In the genomic region with DNA sequence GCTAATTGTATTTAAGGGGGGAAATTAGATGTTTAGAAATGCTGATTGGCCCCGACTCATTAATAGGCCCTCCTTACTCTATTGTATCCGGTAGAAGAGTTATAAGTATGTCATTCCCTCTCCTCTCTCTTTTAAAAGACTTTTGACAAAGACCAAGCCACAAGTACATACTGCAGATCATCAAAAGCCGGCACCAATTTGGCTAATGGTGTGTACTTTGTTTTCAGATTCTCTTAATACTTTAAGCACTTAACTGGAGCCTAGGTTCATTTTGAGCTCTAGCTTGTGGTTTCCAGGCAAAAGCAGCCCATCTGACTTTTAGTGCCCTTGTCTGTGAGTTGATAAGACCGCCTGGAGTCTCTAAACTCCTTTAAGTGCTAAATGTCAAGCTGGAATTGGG, we compare ENCODE assay signal across 23 cellular contexts.
A peak's percentile ranks its signal among the peaks of the same experiment; 100 is the strongest.
DNase-seq lines count a peak whose midpoint lies in the region; ATAC-seq and TF ChIP-seq lines count a peak whose summit lies in the region.
"Had no signal": no experiment of that assay in that cellular context is flagged by ENCODE, and none has a peak within 500 bp of the region (broad histone marks: within the 10 kb centered on the region; RNA-seq: fewer than 3 reads in every experiment).

No MANE protein-coding gene starts in this region.

- no peak overlapping the region for H3K9ac ChIP-seq in neuronal stem cell (ENCODE audit: low read depth, low read length, poor library complexity)

- no CpG with 5 or more reads among the region's 4 CpGs for WGBS in neuronal stem cell (ENCODE audit: extremely low coverage in 2 of 2, insufficient read length in 2 of 2, insufficient replicate concordance in 1 of 2), 2 donors

- H2AK5ac ChIP-seq in neuronal stem cell (ENCODE audit: low read depth, low read length) = no peak overlapping the region

- no peak overlapping the region for H2BK5ac ChIP-seq in neuronal stem cell (ENCODE audit: low read length)

- DNase-seq in H7 = peak; percentile 21
- DNase-seq in NCI-H2107 (lab: John Stamatoyannopoulos, UW) = peak; percentile 28
- peak; percentile 11 for DNase-seq in WERI-Rb-1
- DNase-seq in neuronal stem cell (ENCODE audit: low spot score) = no peak
- DNase-seq in ureter (ENCODE audit: low spot score) = no peak
- DNase-seq in stimulated activated naive B cell treated with anti-CD40 and anti-IgM and Interleukin-4, amounts not matched to agents 10 μg/mL and 1 μg/mL and 100 μg/mL, for 72 hours = no peak
- DNase-seq: activated CD8-positive, alpha-beta T cell treated with anti-CD3 and anti-CD28 coated beads for 36 hours; activated naive CD4-positive, alpha-beta T cell treated with anti-CD3 and anti-CD28 coated beads for 36 hours; activated T-cell treated with anti-CD3 and anti-CD28 coated beads, Interleukin-2, amount 50 U/mL, for 1 hour; anterior cingulate cortex; CD4-positive, CD25-positive, alpha-beta regulatory T cell; cerebellar nuclear complex; NCI-H2029 treated with DMSO at 0.1 percent for 48 hours; NCI-H524; SIG-M5; stimulated activated CD4-positive, alpha-beta T cell treated with anti-CD3 and anti-CD28 coated beads, Interleukin-4, amount 100 ng/mL, for 1 hour; tibial artery had no signal

- H3K9me3 Mint-ChIP-seq in stimulated activated naive B cell treated with anti-CD40 and anti-IgM and Interleukin-4, amounts not matched to agents 10 μg/mL and 1 μg/mL and 100 μg/mL, for 72 hours = peaks cover 0 to 2% of the 10 kb centered on the region in 2 donors
- H3K9me3 Mint-ChIP-seq: activated CD8-positive, alpha-beta T cell treated with anti-CD3 and anti-CD28 coated beads for 36 hours; activated naive CD4-positive, alpha-beta T cell treated with anti-CD3 and anti-CD28 coated beads for 36 hours; stimulated activated naive CD8-positive, alpha-beta T cell treated with anti-CD3 and anti-CD28 coated beads, Interleukin-15, Interleukin-2, amounts not matched to agents 100 ng/mL and 50 ng/mL, for 24 hours had no signal

- H2BK15ac ChIP-seq in neuronal stem cell (ENCODE audit: low read length) = no peak overlapping the region

- no peak for TF ChIP-seq CTCF in WERI-Rb-1 (IDR thresholded peaks at IDR 0.05; ENCODE audit: low read depth, low read length)

- H4K91ac ChIP-seq in neuronal stem cell (ENCODE audit: low read depth, low read length, poor library complexity) = no peak overlapping the region

- H3K14ac ChIP-seq in neuronal stem cell (ENCODE audit: low read length) = no peak overlapping the region

- H3K4me2 ChIP-seq in neuronal stem cell (ENCODE audit: insufficient read depth, low read length, poor library complexity, severe bottlenecking) = no peak overlapping the region

- H3K27ac Mint-ChIP-seq in stimulated activated naive B cell treated with anti-CD40 and anti-IgM and Interleukin-4, amounts not matched to agents 10 μg/mL and 1 μg/mL and 100 μg/mL, for 72 hours = no peak overlapping the region
- H3K27ac Mint-ChIP-seq: activated CD8-positive, alpha-beta T cell treated with anti-CD3 and anti-CD28 coated beads for 36 hours; activated naive CD4-positive, alpha-beta T cell treated with anti-CD3 and anti-CD28 coated beads for 36 hours; CD4-positive, CD25-positive, alpha-beta regulatory T cell; IgD-negative memory B cell; stimulated activated naive CD8-positive, alpha-beta T cell treated with anti-CD3 and anti-CD28 coated beads, Interleukin-15, Interleukin-2, amounts not matched to agents 100 ng/mL and 50 ng/mL, for 24 hours had no signal

- ATAC-seq in HG02678 (IDR thresholded peaks at IDR 0.05; ENCODE audit: unreplicated experiment) = no peak
- ATAC-seq in activated CD4-positive, CD25-positive, alpha-beta regulatory T cell treated with anti-CD3 and anti-CD28 coated beads, Interleukin-2, amount 50 U/mL, for 24 hours = no peak
- ATAC-seq in stimulated activated naive B cell treated with anti-CD40 and anti-IgM and Interleukin-4, amounts not matched to agents 10 μg/mL and 1 μg/mL and 100 μg/mL, for 72 hours (replicated peaks) = no peak
- ATAC-seq: activated CD8-positive, alpha-beta T cell treated with anti-CD3 and anti-CD28 coated beads for 36 hours; gastroesophageal sphincter; left lobe of liver had no signal

- peaks cover 0 to 3% of the 10 kb centered on the region in 2 donors for H3K4me1 ChIP-seq in neuronal stem cell (ENCODE audit: control insufficient read depth in 2 of 2, insufficient read depth in 1 of 2, low read depth in 1 of 2, low read length in 2 of 2)
- H3K4me1 ChIP-seq: gastroesophageal sphincter, tibial artery had no signal

- H2BK120ac ChIP-seq in neuronal stem cell (ENCODE audit: low read depth, low read length) = no peak overlapping the region

- no peak overlapping the region for H2BK12ac ChIP-seq in neuronal stem cell (ENCODE audit: low read length)

- no peaks in the 10 kb centered on the region for H3K4me1 Mint-ChIP-seq in stimulated activated naive B cell treated with anti-CD40 and anti-IgM and Interleukin-4, amounts not matched to agents 10 μg/mL and 1 μg/mL and 100 μg/mL, for 72 hours
- H3K4me1 Mint-ChIP-seq: CD4-positive, CD25-positive, alpha-beta regulatory T cell; IgD-negative memory B cell had no signal

- no peak overlapping the region for H2AFZ ChIP-seq in neuronal stem cell (ENCODE audit: low read length)

- H3K27me3 Mint-ChIP-seq in stimulated activated naive B cell treated with anti-CD40 and anti-IgM and Interleukin-4, amounts not matched to agents 10 μg/mL and 1 μg/mL and 100 μg/mL, for 72 hours = no peaks in the 10 kb centered on the region
- H3K27me3 Mint-ChIP-seq: CD4-positive, CD25-positive, alpha-beta regulatory T cell had no signal

- no peak overlapping the region for H4K8ac ChIP-seq in neuronal stem cell (ENCODE audit: low read depth, low read length)

- H3K4me3 Mint-ChIP-seq in stimulated activated naive B cell treated with anti-CD40 and anti-IgM and Interleukin-4, amounts not matched to agents 10 μg/mL and 1 μg/mL and 100 μg/mL, for 72 hours = no peak overlapping the region
- H3K4me3 Mint-ChIP-seq: activated CD8-positive, alpha-beta T cell treated with anti-CD3 and anti-CD28 coated beads for 36 hours; activated naive CD4-positive, alpha-beta T cell treated with anti-CD3 and anti-CD28 coated beads for 36 hours; CD4-positive, CD25-positive, alpha-beta regulatory T cell; IgD-negative memory B cell; stimulated activated naive CD8-positive, alpha-beta T cell treated with anti-CD3 and anti-CD28 coated beads, Interleukin-15, Interleukin-2, amounts not matched to agents 100 ng/mL and 50 ng/mL, for 24 hours had no signal

- H3K36me3 ChIP-seq in H7 (replicated peaks; ENCODE audit: control insufficient read depth, insufficient read depth, low read length) (no peaks in the 10 kb centered on the region), WERI-Rb-1 (no peaks in the 10 kb centered on the region), neuronal stem cell (replicated peaks in 1 of 2; ENCODE audit: control insufficient read depth in 2 of 2, insufficient read depth in 2 of 2, low read length in 2 of 2) (no peaks in the 10 kb centered on the region)
- H3K36me3 ChIP-seq: gastroesophageal sphincter, tibial artery had no signal

- H3K4ac ChIP-seq in neuronal stem cell (ENCODE audit: low read length) = no peak overlapping the region

- H3K9me3 ChIP-seq in WERI-Rb-1 (ENCODE audit: severe bottlenecking) (no peaks in the 10 kb centered on the region), neuronal stem cell (replicated peaks in 1 of 2; ENCODE audit: control insufficient read depth in 2 of 2, insufficient read depth in 1 of 2, low read depth in 1 of 2, low read length in 2 of 2) (no peaks in the 10 kb centered on the region)
- H3K9me3 ChIP-seq: gastroesophageal sphincter, tibial artery had no signal

- no peaks in the 10 kb centered on the region for H3K36me3 Mint-ChIP-seq in stimulated activated naive B cell treated with anti-CD40 and anti-IgM and Interleukin-4, amounts not matched to agents 10 μg/mL and 1 μg/mL and 100 μg/mL, for 72 hours
- H3K36me3 Mint-ChIP-seq: CD4-positive, CD25-positive, alpha-beta regulatory T cell had no signal

- H3K23ac ChIP-seq in neuronal stem cell (ENCODE audit: low read depth, low read length, poor library complexity) = no peak overlapping the region

- no peak overlapping the region for H3K4me3 ChIP-seq in H7 (ENCODE audit: insufficient read depth, low read depth, low read length)
- no peak overlapping the region for H3K4me3 ChIP-seq in WERI-Rb-1 (ENCODE audit: low read depth, low read length)
- no peak overlapping the region for H3K4me3 ChIP-seq in neuronal stem cell (ENCODE audit: low read length in 2 of 2)
- H3K4me3 ChIP-seq: gastroesophageal sphincter, tibial artery had no signal

- H3K27ac ChIP-seq in WERI-Rb-1 (no peak overlapping the region), neuronal stem cell (replicated peaks; ENCODE audit: low read length) (peak overlapping the region; percentile 28)
- H3K27ac ChIP-seq: gastroesophageal sphincter, tibial artery had no signal

- H3K27me3 ChIP-seq in H7 (ENCODE audit: control insufficient read depth, insufficient read depth, low read length) = no peaks in the 10 kb centered on the region
- no peaks in the 10 kb centered on the region for H3K27me3 ChIP-seq in WERI-Rb-1 (ENCODE audit: insufficient read depth, low read depth, severe bottlenecking)
- no peaks in the 10 kb centered on the region for H3K27me3 ChIP-seq in neuronal stem cell (ENCODE audit: control insufficient read depth in 3 of 3, insufficient read depth in 3 of 3, low read depth in 1 of 3, low read length in 3 of 3)
- H3K27me3 ChIP-seq: gastroesophageal sphincter, tibial artery had no signal

- no peak overlapping the region for H3K18ac ChIP-seq in neuronal stem cell (ENCODE audit: low read length)

- H3K79me1 ChIP-seq in neuronal stem cell (ENCODE audit: low read depth, low read length) = no peaks in the 10 kb centered on the region

Comparison
In these comparisons a context has a peak if more than half of its experiments do, and no peak if none do; other contexts are left out.
1. DNase-seq: peak in H7 (single experiment), NCI-H2107 (single experiment) and WERI-Rb-1 (single experiment); none in neuronal stem cell (single experiment), ureter (single experiment) and stimulated activated naive B cell treated with anti-CD40 and anti-IgM and Interleukin-4, amounts not matched to agents 10 μg/mL and 1 μg/mL and 100 μg/mL, for 72 hours (single experiment).